Comparison of ENCODE assay signal across 1 cellular context in the genomic region with DNA sequence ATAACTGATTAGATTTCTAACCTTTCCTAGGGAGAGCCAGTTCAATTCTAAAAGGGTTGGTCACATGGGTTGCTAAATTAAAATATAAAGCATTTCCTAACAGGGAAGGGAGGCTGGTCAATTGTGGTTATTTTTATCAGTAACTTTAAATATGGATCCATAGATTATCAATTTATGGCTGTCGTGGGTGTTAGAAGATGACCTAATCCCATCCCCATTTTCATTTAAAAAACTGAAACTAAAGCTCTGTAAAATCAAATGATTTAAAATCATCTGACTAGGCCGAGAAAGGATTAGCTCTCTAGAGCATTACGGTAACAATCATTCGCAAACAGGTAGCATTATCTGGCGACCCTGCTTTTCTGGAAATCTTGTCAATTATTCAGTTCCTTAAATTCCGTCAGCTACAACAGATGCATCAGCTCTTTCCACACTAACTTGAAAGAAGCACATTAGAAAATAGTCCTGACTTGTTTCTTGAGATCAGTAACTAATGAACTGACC.
TF ChIP-seq lines count a peak whose summit lies in the region.

No MANE protein-coding gene starts in this region.

TF ChIP-seq in K562, 482 proteins besides CTCF, POLR2A, EP300 and RAD21 (continued from another document):
- TF ChIP-seq KDM2B (CRISPR knock-in tag; IDR thresholded peaks at IDR 0.05) (no peak), ZC3H11A (IDR thresholded peaks at IDR 0.05; ENCODE audit: low read depth, low read length) (no peak), ZNF24 (IDR thresholded peaks at IDR 0.05) (no peak), MED1 (CRISPR knock-in tag; IDR thresholded peaks at IDR 0.05; ENCODE audit: borderline replicate concordance) (no peak), SRSF9 (IDR thresholded peaks at IDR 0.05; ENCODE audit: borderline replicate concordance, low read depth, low read length) (no peak), TAF15 (IDR thresholded peaks at IDR 0.05; ENCODE audit: low read depth, low read length) (no peak)
- TF ChIP-seq, protein P1, sequence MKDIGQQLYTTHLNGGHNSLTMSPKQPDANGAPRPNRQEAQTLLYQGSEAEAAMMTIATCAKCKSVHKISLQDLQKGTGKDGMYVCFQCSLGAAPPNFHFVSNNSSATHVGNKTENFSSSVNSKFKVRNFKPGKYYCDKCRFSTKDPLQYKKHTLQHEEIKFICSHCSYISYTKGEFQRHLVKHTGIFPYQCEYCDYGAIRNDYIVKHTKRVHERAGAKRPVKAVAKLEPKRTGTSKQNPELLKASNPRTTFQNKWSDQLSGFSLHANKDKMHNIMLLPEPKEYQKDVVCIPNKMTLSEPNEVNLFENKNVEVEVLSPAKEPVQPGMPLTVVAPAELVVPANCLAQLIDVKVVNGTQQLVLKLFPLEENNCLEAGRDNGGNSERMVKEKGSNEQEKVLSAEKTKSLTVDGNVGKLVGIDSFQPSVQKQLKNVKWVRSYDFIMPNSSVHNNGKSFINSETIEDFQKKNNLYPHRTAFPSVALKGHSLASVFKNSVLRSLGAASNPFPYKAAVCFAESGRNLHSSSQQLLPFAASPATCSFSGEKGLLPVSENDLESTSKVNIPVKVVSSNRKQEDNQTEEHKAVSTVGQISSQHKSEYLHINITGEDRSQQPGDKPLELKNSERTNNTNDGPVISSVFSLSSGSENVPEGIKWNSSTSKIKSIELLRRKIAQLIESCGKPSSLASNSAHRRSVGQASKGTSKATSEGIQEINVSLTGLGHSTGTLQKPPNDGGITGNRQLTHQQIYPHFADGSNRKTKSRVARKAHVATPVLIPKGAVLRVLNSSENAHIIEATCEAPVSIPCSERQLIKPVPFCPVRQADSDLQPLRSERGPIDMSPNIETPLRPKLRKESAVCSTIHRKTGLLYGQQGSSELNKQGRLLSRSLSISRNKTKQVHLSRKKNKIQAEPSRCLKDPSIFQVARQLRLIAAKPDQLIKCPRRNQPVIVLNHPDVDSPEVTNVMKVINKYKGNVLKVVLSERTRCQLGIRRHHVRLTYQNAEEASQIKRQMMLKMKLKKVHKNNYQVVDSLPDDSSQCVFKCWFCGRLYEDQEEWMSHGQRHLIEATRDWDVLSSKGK (CRISPR knock-in tag; IDR thresholded peaks at IDR 0.05), result no peak
- TF ChIP-seq, protein P2, sequence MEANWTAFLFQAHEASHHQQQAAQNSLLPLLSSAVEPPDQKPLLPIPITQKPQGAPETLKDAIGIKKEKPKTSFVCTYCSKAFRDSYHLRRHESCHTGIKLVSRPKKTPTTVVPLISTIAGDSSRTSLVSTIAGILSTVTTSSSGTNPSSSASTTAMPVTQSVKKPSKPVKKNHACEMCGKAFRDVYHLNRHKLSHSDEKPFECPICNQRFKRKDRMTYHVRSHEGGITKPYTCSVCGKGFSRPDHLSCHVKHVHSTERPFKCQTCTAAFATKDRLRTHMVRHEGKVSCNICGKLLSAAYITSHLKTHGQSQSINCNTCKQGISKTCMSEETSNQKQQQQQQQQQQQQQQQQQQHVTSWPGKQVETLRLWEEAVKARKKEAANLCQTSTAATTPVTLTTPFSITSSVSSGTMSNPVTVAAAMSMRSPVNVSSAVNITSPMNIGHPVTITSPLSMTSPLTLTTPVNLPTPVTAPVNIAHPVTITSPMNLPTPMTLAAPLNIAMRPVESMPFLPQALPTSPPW (CRISPR knock-in tag; IDR thresholded peaks at IDR 0.05), result no peak
